Comparison of ENCODE assay signal across 9 cellular contexts in genomic region chr9:96686638-96687335, GRCh38. TPM values are rescaled to one million over a fixed set of nuclear protein-coding genes. Genes with fewer than 3 reads are reported as not detected.
DNase-seq lines count a peak whose midpoint lies in the region; ATAC-seq and TF ChIP-seq lines count a peak whose summit lies in the region.
"Had no signal": no experiment of that assay in that cellular context is flagged by ENCODE, and none has a peak within 500 bp of the region (broad histone marks: within the 10 kb centered on the region; RNA-seq: fewer than 3 reads in every experiment).

No MANE protein-coding gene starts in this region.

- peaks cover 0 to 8% of the 10 kb centered on the region in 2 experiments for H3K4me1 ChIP-seq in neutrophil (ENCODE audit: control insufficient read depth in 1 of 2, insufficient read depth in 1 of 2, low read depth in 1 of 2, low read length in 1 of 2)

- no peak for ATAC-seq in GM21717 (IDR thresholded peaks at IDR 0.05; ENCODE audit: unreplicated experiment)

- peak overlapping the region; percentile 79 for H3K27ac Mint-ChIP-seq in activated naive CD4-positive, alpha-beta T cell treated with anti-CD3 and anti-CD28 coated beads, Interleukin-2, amount 50 U/mL, for 24 hours
- peak overlapping the region; percentile 17 for H3K27ac Mint-ChIP-seq in stimulated activated naive CD8-positive, alpha-beta T cell treated with anti-CD3 and anti-CD28 coated beads, Interleukin-15, Interleukin-2, amounts not matched to agents 100 ng/mL and 50 ng/mL, for 24 hours

- H3K4me3 Mint-ChIP-seq in activated naive CD4-positive, alpha-beta T cell treated with anti-CD3 and anti-CD28 coated beads, Interleukin-2, amount 50 U/mL, for 24 hours = peak overlapping the region; percentile 88
- H3K4me3 Mint-ChIP-seq in stimulated activated naive CD8-positive, alpha-beta T cell treated with anti-CD3 and anti-CD28 coated beads, Interleukin-15, Interleukin-2, amounts not matched to agents 100 ng/mL and 50 ng/mL, for 24 hours = peak overlapping the region; percentile 83

- H3K36me3 ChIP-seq in neutrophil = no peaks in the 10 kb centered on the region

- peaks cover 11% of the 10 kb centered on the region for H3K4me1 Mint-ChIP-seq in activated naive CD4-positive, alpha-beta T cell treated with anti-CD3 and anti-CD28 coated beads, Interleukin-2, amount 50 U/mL, for 24 hours
- H3K4me1 Mint-ChIP-seq in stimulated activated naive CD8-positive, alpha-beta T cell treated with anti-CD3 and anti-CD28 coated beads, Interleukin-15, Interleukin-2, amounts not matched to agents 100 ng/mL and 50 ng/mL, for 24 hours (ENCODE audit: low read depth) = peaks cover 4% of the 10 kb centered on the region

- peak; percentile 40 for TF ChIP-seq CTCF in GM10266 (IDR thresholded peaks at IDR 0.05; ENCODE audit: control insufficient read depth, insufficient read depth, low read depth, missing control alignments)
- no peak for TF ChIP-seq CTCF in neutrophil (IDR thresholded peaks at IDR 0.05)

- peak overlapping the region; percentile 33 to 54 for H3K4me3 ChIP-seq in neutrophil (ENCODE audit: low read depth in 1 of 2, low read length in 1 of 2)
- H3K4me3 ChIP-seq: SK-N-MC had no signal

- H3K27me3 ChIP-seq in neutrophil = peaks cover 35% of the 10 kb centered on the region

- H3K36me3 Mint-ChIP-seq in activated naive CD4-positive, alpha-beta T cell treated with anti-CD3 and anti-CD28 coated beads, Interleukin-2, amount 50 U/mL, for 24 hours = peaks cover 6% of the 10 kb centered on the region
- no peaks in the 10 kb centered on the region for H3K36me3 Mint-ChIP-seq in stimulated activated naive CD8-positive, alpha-beta T cell treated with anti-CD3 and anti-CD28 coated beads, Interleukin-15, Interleukin-2, amounts not matched to agents 100 ng/mL and 50 ng/mL, for 24 hours (ENCODE audit: low read depth)

- peak; percentile 39 for DNase-seq in GM10266 (ENCODE audit: extremely low spot score)
- DNase-seq in RPMI7951 (ENCODE audit: low read depth) = peak; percentile 85
- DNase-seq in glomerular endothelial cell (ENCODE audit: extremely low read depth, low read depth, low spot score) = peak; percentile 12
- no peak for DNase-seq in AML-193 (lab: John Stamatoyannopoulos, UW)

- H3K27me3 Mint-ChIP-seq in activated naive CD4-positive, alpha-beta T cell treated with anti-CD3 and anti-CD28 coated beads, Interleukin-2, amount 50 U/mL, for 24 hours = peaks cover 6% of the 10 kb centered on the region
- H3K27me3 Mint-ChIP-seq in stimulated activated naive CD8-positive, alpha-beta T cell treated with anti-CD3 and anti-CD28 coated beads, Interleukin-15, Interleukin-2, amounts not matched to agents 100 ng/mL and 50 ng/mL, for 24 hours = peaks cover 4% of the 10 kb centered on the region

- H3K27ac ChIP-seq in neutrophil = no peak overlapping the region
- H3K27ac ChIP-seq: SK-N-MC had no signal

- no peaks in the 10 kb centered on the region for H3K9me3 ChIP-seq in neutrophil

- peaks cover 4% of the 10 kb centered on the region for H3K9me3 Mint-ChIP-seq in activated naive CD4-positive, alpha-beta T cell treated with anti-CD3 and anti-CD28 coated beads, Interleukin-2, amount 50 U/mL, for 24 hours
- peaks cover 12% of the 10 kb centered on the region for H3K9me3 Mint-ChIP-seq in stimulated activated naive CD8-positive, alpha-beta T cell treated with anti-CD3 and anti-CD28 coated beads, Interleukin-15, Interleukin-2, amounts not matched to agents 100 ng/mL and 50 ng/mL, for 24 hours

RNA-seq across cellular contexts. Expression of gene PRXL2C, which starts 31.7 kb away (rescaled TPM):
- total RNA-seq in RPMI7951 (2014; rRNA removed; shearing (Covaris generic)) = 23.7 and 26.7 TPM in 2 replicates
- total RNA-seq in glomerular endothelial cell = 13.8 and 18.4 TPM in 2 replicates

Comparison
In these comparisons a context has a peak if more than half of its experiments do, and no peak if none do; other contexts are left out.
1. DNase-seq: peak in GM10266 (single experiment), RPMI7951 (single experiment) and glomerular endothelial cell (single experiment); none in AML-193 (0 of 2).